ENCODE assay signal across 28 cellular contexts in genomic region chr18:41579185-41579584, GRCh38.
"Had no signal": no experiment of that assay in that cellular context is flagged by ENCODE, and none has a peak within 500 bp of the region (broad histone marks: within the 10 kb centered on the region; RNA-seq: fewer than 3 reads in every experiment).

No MANE protein-coding gene starts in this region.

- H3K4me1 Mint-ChIP-seq: activated CD8-positive, alpha-beta memory T cell treated with anti-CD3 and anti-CD28 coated beads, Interleukin-2, amount 10 ng/mL, durations not matched to agents 7 days and 5 days; activated naive CD8-positive, alpha-beta T cell treated with anti-CD3 and anti-CD28 coated beads, Interleukin-2, amount 50 U/mL, for 24 hours had no signal

- H3K4me1 ChIP-seq: Peyer's patch, SJCRH30 had no signal

- H3K27me3 Mint-ChIP-seq: activated CD8-positive, alpha-beta memory T cell treated with anti-CD3 and anti-CD28 coated beads, Interleukin-2, amount 10 ng/mL, durations not matched to agents 7 days and 5 days; activated naive CD8-positive, alpha-beta T cell treated with anti-CD3 and anti-CD28 coated beads, Interleukin-2, amount 50 U/mL, for 24 hours; activated T-cell treated with anti-CD3 and anti-CD28 coated beads, Interleukin-2, amount 50 U/mL, for 24 hours had no signal

- H3K27ac Mint-ChIP-seq: activated CD8-positive, alpha-beta memory T cell treated with anti-CD3 and anti-CD28 coated beads, Interleukin-2, amount 10 ng/mL, durations not matched to agents 7 days and 5 days; activated naive CD4-positive, alpha-beta T cell treated with anti-CD3 and anti-CD28 coated beads, Interleukin-2, amount 50 U/mL, for 72 hours; activated naive CD8-positive, alpha-beta T cell treated with anti-CD3 and anti-CD28 coated beads, Interleukin-2, amount 50 U/mL, for 24 hours; activated T-cell treated with anti-CD3 and anti-CD28 coated beads, Interleukin-2, amount 50 U/mL, for 24 hours; activated T-helper 1 cell treated with anti-CD3 and anti-CD28 coated beads, Interleukin-12 subunit alpha, Interleukin-12 subunit beta, Interleukin-2, Interleukin-4 antibody, amounts not matched to agents 30 ng/mL and 10 ng/mL and 1 ng/mL, durations not matched to agents 14 hours and 24 hours and 36 hours; T-helper 1 cell treated with Interleukin-12 subunit alpha and Interleukin-12 subunit beta and Interleukin-4 antibody, amounts not matched to agents 30 μg/mL and 1 μg/mL, for 36 hours had no signal

- H3K4me3 ChIP-seq: Peyer's patch, SJCRH30 had no signal

- H3K4me3 Mint-ChIP-seq: activated CD8-positive, alpha-beta memory T cell treated with anti-CD3 and anti-CD28 coated beads, Interleukin-2, amount 10 ng/mL, durations not matched to agents 7 days and 5 days; activated naive CD8-positive, alpha-beta T cell treated with anti-CD3 and anti-CD28 coated beads, Interleukin-2, amount 50 U/mL, for 24 hours; activated T-cell treated with anti-CD3 and anti-CD28 coated beads, Interleukin-2, amount 50 U/mL, for 24 hours; activated T-helper 1 cell treated with anti-CD3 and anti-CD28 coated beads, Interleukin-12 subunit alpha, Interleukin-12 subunit beta, Interleukin-2, Interleukin-4 antibody, amounts not matched to agents 30 ng/mL and 10 ng/mL and 1 ng/mL, durations not matched to agents 14 hours and 24 hours and 36 hours; T-helper 1 cell treated with Interleukin-12 subunit alpha and Interleukin-12 subunit beta and Interleukin-4 antibody, amounts not matched to agents 30 μg/mL and 1 μg/mL, for 36 hours had no signal

- H3K36me3 Mint-ChIP-seq: activated CD8-positive, alpha-beta memory T cell treated with anti-CD3 and anti-CD28 coated beads, Interleukin-2, amount 10 ng/mL, durations not matched to agents 7 days and 5 days; activated naive CD4-positive, alpha-beta T cell treated with anti-CD3 and anti-CD28 coated beads, Interleukin-2, amount 50 U/mL, for 72 hours had no signal

- H3K27ac ChIP-seq: brain microvascular endothelial cell, Peyer's patch, RWPE1, SJCRH30 had no signal

- ATAC-seq: activated CD4-positive, CD25-positive, alpha-beta regulatory T cell treated with anti-CD3 and anti-CD28 coated beads, Interleukin-2, amount 50 U/mL, for 24 hours; activated CD8-positive, alpha-beta memory T cell treated with anti-CD3 and anti-CD28 coated beads, Interleukin-2, amount 10 ng/mL, durations not matched to agents 7 days and 5 days; activated naive CD4-positive, alpha-beta T cell treated with anti-CD3 and anti-CD28 coated beads, Interleukin-2, amount 50 U/mL, for 72 hours; activated naive CD8-positive, alpha-beta T cell treated with anti-CD3 and anti-CD28 coated beads, Interleukin-2, amount 50 U/mL, for 24 hours; SK-N-SH treated with all-trans-retinoic acid at 6 μM for 48 hours had no signal

- DNase-seq: activated CD4-positive, alpha-beta T cell treated with anti-CD3 and anti-CD28 coated beads for 48 hours; activated CD4-positive, alpha-beta T cell treated with anti-CD3 and anti-CD28 coated beads, Interleukin-2, amount 50 U/mL, for 48 hours; activated CD8-positive, alpha-beta memory T cell treated with anti-CD3 and anti-CD28 coated beads, Interleukin-2, amount 10 ng/mL, durations not matched to agents 7 days and 5 days; activated effector memory CD4-positive, alpha-beta T cell treated with Interleukin-2 at 50 U/mL for 16 hours; activated naive CD4-positive, alpha-beta T cell treated with Interleukin-2 at 50 U/mL for 16 hours; activated naive CD8-positive, alpha-beta T cell treated with anti-CD3 and anti-CD28 coated beads, Interleukin-2, amount 50 U/mL, for 24 hours; activated T-cell treated with anti-CD3 and anti-CD28 coated beads, Interleukin-2, amount 50 U/mL, for 24 hours; amygdala; brain microvascular endothelial cell; caudate nucleus; Kasumi-1; KBM-7; NCI-H1105 treated with DMSO at 0.1 percent for 48 hours; NCI-H1436 treated with DMSO at 0.1 percent for 48 hours; NCI-H187; NCI-H2081 treated with DMSO at 0.1 percent for 48 hours; NCI-H446; NCI-H524; NCI-H748 treated with DMSO at 0.1 percent for 48 hours; Peyer's patch; Right ventricle myocardium superior; SJCRH30 had no signal

- H3K27me3 ChIP-seq: brain microvascular endothelial cell, Peyer's patch, SJCRH30 had no signal

- H3K9me3 Mint-ChIP-seq: activated naive CD8-positive, alpha-beta T cell treated with anti-CD3 and anti-CD28 coated beads, Interleukin-2, amount 50 U/mL, for 24 hours; activated T-helper 1 cell treated with anti-CD3 and anti-CD28 coated beads, Interleukin-12 subunit alpha, Interleukin-12 subunit beta, Interleukin-2, Interleukin-4 antibody, amounts not matched to agents 30 ng/mL and 10 ng/mL and 1 ng/mL, durations not matched to agents 14 hours and 24 hours and 36 hours had no signal

- H3K36me3 ChIP-seq: brain microvascular endothelial cell, Peyer's patch, SJCRH30 had no signal

- H3K9me3 ChIP-seq: Peyer's patch, SJCRH30 had no signal
